In genomic region chr5:179822059-179822432, GRCh38 we compare ENCODE assay signal across 7 cellular contexts. TPM values are rescaled to one million over a fixed set of nuclear protein-coding genes. Genes with fewer than 3 reads are reported as not detected.
DNase-seq lines count a peak whose midpoint lies in the region; ATAC-seq and TF ChIP-seq lines count a peak whose summit lies in the region.

No MANE protein-coding gene starts in this region.

- no peak for TF ChIP-seq POLR2A in stomach (IDR thresholded peaks at IDR 0.05)

- H3K9me3 Mint-ChIP-seq in activated naive CD4-positive, alpha-beta T cell treated with anti-CD3 and anti-CD28 coated beads, Interleukin-2, amount 50 U/mL, for 72 hours = no peaks in the 10 kb centered on the region

- H3K27me3 ChIP-seq in HUES64 (ENCODE audit: insufficient read depth, low read length) (0 out of 2 replicates have a peak, but pooled peaks cover 6% of the 10 kb centered on the region), iPS-20b (ENCODE audit: insufficient read depth, low read length) (peaks cover 19% of the 10 kb centered on the region; the same call in 1 of the 2 replicates), stomach (no peaks in the 10 kb centered on the region)

- H3K27ac ChIP-seq in HUES64 (ENCODE audit: low read depth, low read length) (no peak overlapping the region), iPS-20b (ENCODE audit: low read length) (no peak overlapping the region), stomach (peak overlapping the region in 4 of 5 donors; percentile 91 to 100 (median 96))

- peak overlapping the region; percentile 78 to 91 for H3K27ac Mint-ChIP-seq in activated naive CD4-positive, alpha-beta T cell treated with anti-CD3 and anti-CD28 coated beads, Interleukin-2, amount 50 U/mL, for 72 hours

- H3K4me3 ChIP-seq in HUES64 (ENCODE audit: low read length) = peak overlapping the region; percentile 63
- H3K4me3 ChIP-seq in iPS-20b (ENCODE audit: low read length) = peak overlapping the region; percentile 85
- H3K4me3 ChIP-seq in stomach = peak overlapping the region; percentile 65 to 100 (median 90)

- TF ChIP-seq EP300 in stomach (IDR thresholded peaks at IDR 0.05) = no peak

- H3K4me1 ChIP-seq in HUES64 (ENCODE audit: insufficient read depth, low read length) (peaks cover 29% of the 10 kb centered on the region), iPS-20b (ENCODE audit: insufficient read depth, low read length) (peaks cover 21% of the 10 kb centered on the region), stomach (peaks cover 67 to 88% (median 86%) of the 10 kb centered on the region in 4 donors)

- peaks cover 45% of the 10 kb centered on the region for H3K36me3 ChIP-seq in HUES64 (ENCODE audit: insufficient read depth, low read length)
- peaks cover 43% of the 10 kb centered on the region for H3K36me3 ChIP-seq in iPS-20b (ENCODE audit: insufficient read depth, low read depth, low read length)
- peaks cover 38 to 51% (median 48%) of the 10 kb centered on the region in 4 donors for H3K36me3 ChIP-seq in stomach

- no peaks in the 10 kb centered on the region for H3K9me3 ChIP-seq in HUES64 (ENCODE audit: insufficient read depth, low read depth, low read length)
- H3K9me3 ChIP-seq in iPS-20b (ENCODE audit: insufficient read depth, low read depth, low read length) = no peaks in the 10 kb centered on the region
- H3K9me3 ChIP-seq in stomach = no peaks in the 10 kb centered on the region

- peak in 1 of 7 experiments; percentile 5 for TF ChIP-seq CTCF in stomach (IDR thresholded peaks at IDR 0.05)

- ATAC-seq in activated naive CD4-positive, alpha-beta T cell treated with anti-CD3 and anti-CD28 coated beads, Interleukin-2, amount 50 U/mL, for 72 hours = no peak
- ATAC-seq in left lobe of liver = no peak

- H3K36me3 Mint-ChIP-seq in activated naive CD4-positive, alpha-beta T cell treated with anti-CD3 and anti-CD28 coated beads, Interleukin-2, amount 50 U/mL, for 72 hours = peaks cover 19 to 23% of the 10 kb centered on the region in 2 donors

- no peak for DNase-seq in activated naive CD4-positive, alpha-beta T cell treated with anti-CD3 and anti-CD28 coated beads, Interleukin-2, amount 50 U/mL, for 72 hours (ENCODE audit: low spot score in 2 of 2)
- DNase-seq in stomach (no peak), NCI-H1694 (lab: John Stamatoyannopoulos, UW) (no peak), left lobe of liver (ENCODE audit: low spot score) (no peak)
- DNase-seq in activated CD8-positive, alpha-beta memory T cell treated with anti-CD3 and anti-CD28 coated beads, Interleukin-2, amount 50 U/mL, for 48 hours = no peak

- intact Hi-C loops in stomach (cut with DNase I; ENCODE audit: low total_unique reads) = no loop called here

- 89% methylated on average over 3 of the region's 3 CpGs for WGBS in HUES64
- 20 to 28% (median 23%) methylated on average over 3 of the region's 3 CpGs for WGBS in stomach, 5 donors

- H3K9ac ChIP-seq in HUES64 (ENCODE audit: low read depth, low read length) (no peak overlapping the region), iPS-20b (ENCODE audit: low read depth, low read length) (peak overlapping the region; percentile 20; the same call in 1 of the 2 replicates)

RNA-seq across cellular contexts. Expression of gene SQSTM1, which starts 1.3 kb away (rescaled TPM):
- 73.1 TPM for polyA plus RNA-seq in HUES64 (2013, experiment 1 of 2)
- polyA plus RNA-seq in HUES64 (2013, experiment 2 of 2) = 62.6 TPM
- total RNA-seq in activated naive CD4-positive, alpha-beta T cell treated with anti-CD3 and anti-CD28 coated beads, Interleukin-2, amount 50 U/mL, for 72 hours = 100 to 1,000 TPM; 120 to 163 TPM
- total RNA-seq in stomach (100 to 1,000 TPM; 163 to 693 (median 508) TPM), left lobe of liver (361 TPM)
- polyA plus RNA-seq in stomach = 100 to 1,000 TPM; 166 to 251 (median 213) TPM

RNA-seq across cellular contexts. Expression of gene MGAT4B, which starts 15.4 kb away (rescaled TPM):
- 54.7 TPM for polyA plus RNA-seq in HUES64 (2013, experiment 1 of 2)
- polyA plus RNA-seq in HUES64 (2013, experiment 2 of 2) = 64.0 TPM
- total RNA-seq in activated naive CD4-positive, alpha-beta T cell treated with anti-CD3 and anti-CD28 coated beads, Interleukin-2, amount 50 U/mL, for 72 hours = 10 to 100 TPM; 23.7 to 87.6 TPM
- total RNA-seq in stomach (100 to 1,000 TPM; 149 to 617 (median 206) TPM), left lobe of liver (192 TPM)
- polyA plus RNA-seq in stomach = 100 to 1,000 TPM in 2 of 3 donors, 10 to 100 TPM in 1; 85.0 to 115 (median 101) TPM

RNA-seq across cellular contexts. Expression of gene LTC4S, which starts 28.3 kb away (rescaled TPM):
- not detected for polyA plus RNA-seq in HUES64 (2013, experiment 1 of 2)
- 1.3 TPM for polyA plus RNA-seq in HUES64 (2013, experiment 2 of 2)
- 1 to 10 TPM in 1 of 2 donors, under 1 TPM in 1; 0.52 to 1.1 TPM for total RNA-seq in activated naive CD4-positive, alpha-beta T cell treated with anti-CD3 and anti-CD28 coated beads, Interleukin-2, amount 50 U/mL, for 72 hours
- total RNA-seq in stomach (10 to 100 TPM in 2 of 5 donors, 1 to 10 TPM in 2, not detected in 1; 5.0 to 21.0 (median 13.3) TPM), left lobe of liver (2.6 TPM)
- polyA plus RNA-seq in stomach = 1 to 10 TPM; 3.3 to 8.4 (median 8.2) TPM

RNA-seq across cellular contexts. Expression of gene MRNIP, which starts 36.6 kb away (rescaled TPM):
- 9.8 TPM for polyA plus RNA-seq in HUES64 (2013, experiment 1 of 2)
- polyA plus RNA-seq in HUES64 (2013, experiment 2 of 2) = 17.0 TPM
- total RNA-seq in activated naive CD4-positive, alpha-beta T cell treated with anti-CD3 and anti-CD28 coated beads, Interleukin-2, amount 50 U/mL, for 72 hours = 10 to 100 TPM; 15.0 to 25.1 TPM
- total RNA-seq in stomach (10 to 100 TPM in 4 of 5 donors, 1 to 10 TPM in 1; 8.0 to 46.0 (median 27.0) TPM), left lobe of liver (12.8 TPM)
- polyA plus RNA-seq in stomach = 10 to 100 TPM; 15.1 to 31.1 (median 27.2) TPM

Comparison
In these comparisons a context has a peak if more than half of its experiments do, and no peak if none do; other contexts are left out.
1. H3K27ac ChIP-seq: peak in stomach (4 of 5); none in HUES64 (single experiment) and iPS-20b (single experiment).
2. Peak in every context shown above with its lines, with median percentiles within 50 percentile points of each other: H3K4me3 ChIP-seq.